In the genomic region with DNA sequence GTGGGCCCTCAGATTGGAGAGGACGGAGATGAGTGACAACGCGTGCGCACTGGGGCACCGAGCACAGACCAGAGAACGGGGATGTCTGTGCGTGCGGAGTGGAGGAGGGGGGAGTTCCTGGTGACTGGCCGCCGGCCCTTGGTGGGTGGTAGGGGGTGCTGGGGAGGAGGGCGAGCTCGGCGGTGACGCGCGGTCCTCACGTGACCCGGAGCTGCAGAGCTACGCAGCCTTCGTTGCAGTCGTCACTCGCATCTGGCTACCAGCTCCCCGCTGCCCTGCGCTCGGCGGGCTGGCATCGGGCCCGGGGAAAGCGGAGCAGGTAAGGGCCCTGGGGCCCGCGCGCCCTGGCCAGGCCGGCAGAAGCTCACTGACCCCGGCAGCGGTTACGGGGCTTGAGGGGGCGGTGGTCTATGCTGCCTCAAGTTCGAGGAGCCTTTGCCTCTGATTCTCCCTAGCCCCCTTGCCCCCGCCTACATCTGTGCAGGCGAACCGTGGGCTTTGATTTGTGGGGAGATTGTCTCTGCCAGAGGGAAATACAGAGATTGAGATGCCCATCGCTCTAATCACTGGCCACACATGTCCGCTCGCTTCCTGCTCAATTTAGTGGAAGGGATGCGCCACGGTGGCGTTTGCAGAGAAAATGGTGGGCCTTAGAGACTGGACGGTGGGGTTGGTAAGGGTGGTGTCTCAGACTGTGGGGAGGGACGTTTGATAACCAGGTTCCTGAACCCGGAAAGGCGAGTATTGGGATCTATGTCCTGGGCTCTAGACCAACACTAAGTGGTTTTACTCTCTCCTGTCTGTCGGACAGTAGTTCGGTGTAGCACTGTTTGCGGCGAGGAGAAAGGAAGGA, we compare ENCODE assay signal across 8 cellular contexts. TPM values are rescaled to one million over a fixed set of nuclear protein-coding genes. Genes with fewer than 3 reads are reported as not detected.
DNase-seq lines count a peak whose midpoint lies in the region; ATAC-seq and TF ChIP-seq lines count a peak whose summit lies in the region.

TSS of gene ARMCX4 (plus strand) at position 245 of the 853 bp plus-strand sequence. CDS start 3,134 bp downstream, outside the sequence.

- H3K9me3 Mint-ChIP-seq in brain = peaks cover 0 to 7% (median 3%) of the 10 kb centered on the region in 5 experiments

- no peaks in the 10 kb centered on the region for H3K27me3 Mint-ChIP-seq in brain

- no peaks in the 10 kb centered on the region for H3K4me1 ChIP-seq in gastrocnemius medialis

- ATAC-seq in gastrocnemius medialis = peak; percentile 63 to 78
- no peak for ATAC-seq in GM19467 (IDR thresholded peaks at IDR 0.05; ENCODE audit: unreplicated experiment)
- no peak for ATAC-seq in GM21526 (IDR thresholded peaks at IDR 0.05; ENCODE audit: low FRiP score, unreplicated experiment)

- H3K9me3 ChIP-seq in iPS-18c (ENCODE audit: control insufficient read depth, insufficient read depth, low read length) (peaks cover 4% of the 10 kb centered on the region), gastrocnemius medialis (no peaks in the 10 kb centered on the region)

- peaks cover 27% of the 10 kb centered on the region for H3K4me1 Mint-ChIP-seq in brain

- no peak for TF ChIP-seq POLR2A in gastrocnemius medialis (IDR thresholded peaks at IDR 0.05)

- H3K27ac Mint-ChIP-seq in brain = peak within 1 kb of the TSS; percentile 79 to 97 (median 95)

- no peak for TF ChIP-seq CTCF in AG10803 (conservative IDR thresholded peaks at IDR 0.05; ENCODE audit: low read length)
- no peak for TF ChIP-seq CTCF in brain (conservative IDR thresholded peaks at IDR 0.05)
- no peak for TF ChIP-seq CTCF in gastrocnemius medialis (IDR thresholded peaks at IDR 0.05 in 4 of 5, conservative IDR thresholded peaks at IDR 0.05 in 1 of 5)

- H3K27me3 ChIP-seq in gastrocnemius medialis = no peaks in the 10 kb centered on the region

- peak within 1 kb of the TSS in 3 of 4 donors; percentile 58 to 69 (median 67) for H3K27ac ChIP-seq in gastrocnemius medialis

- DNase-seq in AG10803 (ENCODE audit: low read depth) (peak; percentile 45), HS-27A (ENCODE audit: low read depth) (peak; percentile 19), T follicular helper cell (ENCODE audit: low read depth) (peak; percentile 30), gastrocnemius medialis (peak; percentile 4 to 51)

- peaks cover 32% of the 10 kb centered on the region for H3K36me3 Mint-ChIP-seq in brain

- H3K4me3 ChIP-seq in AG10803 (ENCODE audit: low read length) (peak within 1 kb of the TSS; percentile 69), iPS-18c (ENCODE audit: insufficient read depth, low read depth, low read length) (peak within 1 kb of the TSS; percentile 62), gastrocnemius medialis (peak within 1 kb of the TSS; percentile 46 to 55 (median 50))

- in situ Hi-C loops in gastrocnemius medialis (cut with MboI; ENCODE audit: low sequenced_read_pairs in 4 of 4) = no loop called here

- intact Hi-C loops in gastrocnemius medialis (cut with DNase I; ENCODE audit: low total_unique reads) = loop anchor here (5.0 kb wide), 1 partner anchor 67 kb away; the partner anchor contains the start of gene ARMCX1

- H3K36me3 ChIP-seq in gastrocnemius medialis = no peaks in the 10 kb centered on the region

- H3K4me3 Mint-ChIP-seq in brain = peak within 1 kb of the TSS; percentile 87 to 98 (median 91)

RNA-seq across cellular contexts. Expression of gene ARMCX4, which starts in this region (rescaled TPM):
- polyA plus RNA-seq in brain (ENCODE audit: insufficient read depth, low read depth, low replicate concordance) = 6.7 TPM
- total RNA-seq in gastrocnemius medialis = 1 to 10 TPM in 2 of 4 donors, under 1 TPM in 2; 0.44 to 3.0 (median 1.1) TPM

Comparison
In these comparisons a context has a peak if more than half of its experiments do, and no peak if none do; other contexts are left out.
1. ATAC-seq: peak in gastrocnemius medialis (2 of 2); none in GM19467 (single experiment) and GM21526 (single experiment).
2. Peak in every context shown above with its lines, with median percentiles within 50 percentile points of each other: DNase-seq and H3K4me3 ChIP-seq.